Comparison of ENCODE assay signal across 8 cellular contexts in the genomic region with DNA sequence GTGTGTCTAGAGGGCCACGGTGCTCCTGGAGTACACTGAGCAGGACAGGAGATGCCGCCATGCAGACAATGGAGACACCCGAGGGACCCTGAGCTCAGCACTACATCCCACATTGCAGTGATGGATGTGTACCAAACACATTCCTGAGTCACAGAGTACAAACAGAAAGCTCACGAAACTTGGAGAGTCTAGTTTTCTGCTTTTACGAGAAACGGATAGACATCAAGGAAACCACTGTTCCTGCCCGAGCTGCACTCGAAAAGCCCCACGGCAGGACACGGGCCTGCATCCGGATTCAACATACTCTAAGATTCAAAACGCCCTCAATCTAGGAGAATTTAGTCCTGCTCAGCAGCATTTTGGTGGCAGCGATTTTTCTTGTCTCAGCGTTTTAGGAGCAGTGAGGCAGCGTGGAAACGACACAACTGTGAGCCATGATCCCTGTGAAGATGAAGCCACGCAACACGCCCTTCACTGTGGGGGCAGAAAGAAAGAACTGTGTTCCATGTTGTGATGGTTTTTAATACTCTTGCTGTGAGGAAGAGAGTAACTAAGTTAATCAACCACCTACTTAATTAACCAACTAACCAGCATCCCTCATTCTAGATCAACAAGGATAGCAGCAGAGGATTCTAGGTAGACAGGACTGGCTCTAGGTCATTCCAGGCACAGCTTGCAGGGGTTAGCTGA. TPM values are rescaled to one million over a fixed set of nuclear protein-coding genes. Genes with fewer than 3 reads are reported as not detected.
DNase-seq lines count a peak whose midpoint lies in the region; ATAC-seq and TF ChIP-seq lines count a peak whose summit lies in the region.

No MANE protein-coding gene starts in this region.

- no peaks in the 10 kb centered on the region for H4K20me1 ChIP-seq in GM23338 (replicated peaks; ENCODE audit: insufficient read depth)

- no peak overlapping the region for H2AFZ ChIP-seq in GM23338

- H3K79me2 ChIP-seq in GM23338 (replicated peaks; ENCODE audit: insufficient read depth) = peaks cover 65% of the 10 kb centered on the region

- H3K9me2 ChIP-seq in GM23338 (ENCODE audit: insufficient read depth) = no peaks in the 10 kb centered on the region

- no peaks in the 10 kb centered on the region for H3K9me3 Mint-ChIP-seq in GM23338

- H3F3A ChIP-seq in GM23338 (replicated peaks; ENCODE audit: low read depth) = peaks cover 4% of the 10 kb centered on the region; the same call in 1 of the 2 replicates

- H3K27me3 Mint-ChIP-seq in GM23338 (ENCODE audit: insufficient read depth, low read depth, poor library complexity) = peaks cover 40% of the 10 kb centered on the region

- DNase-seq in Daoy (ENCODE audit: low read depth) (peak; percentile 82), fibroblast of the aortic adventitia (ENCODE audit: low read depth) (peak; percentile 82), GM23338 (ENCODE audit: low spot score) (no peak), NCI-H2227 treated with DMSO at 0.1 percent for 48 hours (lab: John Stamatoyannopoulos, UW) (no peak)
- no peak for DNase-seq in activated naive CD4-positive, alpha-beta T cell (lab: John Stamatoyannopoulos, UW)

- peaks cover 60% of the 10 kb centered on the region for H3K4me1 Mint-ChIP-seq in GM23338

- peaks cover 12% of the 10 kb centered on the region for H3K36me3 Mint-ChIP-seq in GM23338 (ENCODE audit: low read depth)

- no peak overlapping the region for H3K4me3 Mint-ChIP-seq in GM23338

- no peak overlapping the region for H3K4me2 ChIP-seq in GM23338

- H3K36me3 ChIP-seq in GM23338 (ENCODE audit: insufficient read depth) = no peaks in the 10 kb centered on the region

- TF ChIP-seq CTCF in fibroblast of the aortic adventitia (IDR thresholded peaks at IDR 0.05; ENCODE audit: insufficient read depth, low read length) = no peak
- TF ChIP-seq CTCF in GM23338 (conservative IDR thresholded peaks at IDR 0.05; ENCODE audit: low read depth in 2 of 2) = no peak

- H3K4me1 ChIP-seq in GM23338 (ENCODE audit: insufficient read depth) = peaks cover 55% of the 10 kb centered on the region

- peak overlapping the region; percentile 93 for H3K4me3 ChIP-seq in fibroblast of the aortic adventitia (ENCODE audit: low read depth, low read length)
- no peak overlapping the region for H3K4me3 ChIP-seq in skin epidermis
- H3K4me3 ChIP-seq in GM23338 = no peak overlapping the region

- peaks cover 15% of the 10 kb centered on the region for H3K27me3 ChIP-seq in GM23338 (ENCODE audit: insufficient read depth)

- H3K27ac ChIP-seq in skin epidermis (peak overlapping the region in 19 of 21 experiments; percentile 22 to 97 (median 69)), GM23338 (ENCODE audit: low read depth) (no peak overlapping the region)

- no peak overlapping the region for H3K27ac Mint-ChIP-seq in GM23338

- ATAC-seq in SK-N-SH treated with all-trans-retinoic acid at 6 μM for 48 hours (no peak), GM23338 (no peak), HG03439 (IDR thresholded peaks at IDR 0.05; ENCODE audit: unreplicated experiment) (no peak)

TF ChIP-seq in SK-N-SH treated with all-trans-retinoic acid at 6 μM for 48 hours, 23 proteins besides CTCF, POLR2A, EP300 and RAD21:
- TF ChIP-seq, protein P1, sequence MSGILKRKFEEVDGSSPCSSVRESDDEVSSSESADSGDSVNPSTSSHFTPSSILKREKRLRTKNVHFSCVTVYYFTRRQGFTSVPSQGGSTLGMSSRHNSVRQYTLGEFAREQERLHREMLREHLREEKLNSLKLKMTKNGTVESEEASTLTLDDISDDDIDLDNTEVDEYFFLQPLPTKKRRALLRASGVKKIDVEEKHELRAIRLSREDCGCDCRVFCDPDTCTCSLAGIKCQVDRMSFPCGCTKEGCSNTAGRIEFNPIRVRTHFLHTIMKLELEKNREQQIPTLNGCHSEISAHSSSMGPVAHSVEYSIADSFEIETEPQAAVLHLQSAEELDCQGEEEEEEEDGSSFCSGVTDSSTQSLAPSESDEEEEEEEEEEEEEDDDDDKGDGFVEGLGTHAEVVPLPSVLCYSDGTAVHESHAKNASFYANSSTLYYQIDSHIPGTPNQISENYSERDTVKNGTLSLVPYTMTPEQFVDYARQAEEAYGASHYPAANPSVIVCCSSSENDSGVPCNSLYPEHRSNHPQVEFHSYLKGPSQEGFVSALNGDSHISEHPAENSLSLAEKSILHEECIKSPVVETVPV (CRISPR knock-in tag; IDR thresholded peaks at IDR 0.05) = no peak
- TF ChIP-seq, protein P2, sequence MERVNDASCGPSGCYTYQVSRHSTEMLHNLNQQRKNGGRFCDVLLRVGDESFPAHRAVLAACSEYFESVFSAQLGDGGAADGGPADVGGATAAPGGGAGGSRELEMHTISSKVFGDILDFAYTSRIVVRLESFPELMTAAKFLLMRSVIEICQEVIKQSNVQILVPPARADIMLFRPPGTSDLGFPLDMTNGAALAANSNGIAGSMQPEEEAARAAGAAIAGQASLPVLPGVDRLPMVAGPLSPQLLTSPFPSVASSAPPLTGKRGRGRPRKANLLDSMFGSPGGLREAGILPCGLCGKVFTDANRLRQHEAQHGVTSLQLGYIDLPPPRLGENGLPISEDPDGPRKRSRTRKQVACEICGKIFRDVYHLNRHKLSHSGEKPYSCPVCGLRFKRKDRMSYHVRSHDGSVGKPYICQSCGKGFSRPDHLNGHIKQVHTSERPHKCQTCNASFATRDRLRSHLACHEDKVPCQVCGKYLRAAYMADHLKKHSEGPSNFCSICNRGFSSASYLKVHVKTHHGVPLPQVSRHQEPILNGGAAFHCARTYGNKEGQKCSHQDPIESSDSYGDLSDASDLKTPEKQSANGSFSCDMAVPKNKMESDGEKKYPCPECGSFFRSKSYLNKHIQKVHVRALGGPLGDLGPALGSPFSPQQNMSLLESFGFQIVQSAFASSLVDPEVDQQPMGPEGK (CRISPR knock-in tag; IDR thresholded peaks at IDR 0.05; ENCODE audit: borderline replicate concordance) = 0 out of 2 replicates have a peak, but pooled peaks have one; percentile 14

TF ChIP-seq in GM23338, 12 proteins besides CTCF, POLR2A, EP300 and RAD21:
- no peak for TF ChIP-seq STAT1 (IDR thresholded peaks at IDR 0.05; ENCODE audit: unreplicated experiment)
- TF ChIP-seq JUNB (IDR thresholded peaks at IDR 0.05; ENCODE audit: unreplicated experiment) = no peak
- TF ChIP-seq ZNF331 (CRISPR knock-in tag; IDR thresholded peaks at IDR 0.05; ENCODE audit: low read depth) = no peak
- TF ChIP-seq, protein P3, sequence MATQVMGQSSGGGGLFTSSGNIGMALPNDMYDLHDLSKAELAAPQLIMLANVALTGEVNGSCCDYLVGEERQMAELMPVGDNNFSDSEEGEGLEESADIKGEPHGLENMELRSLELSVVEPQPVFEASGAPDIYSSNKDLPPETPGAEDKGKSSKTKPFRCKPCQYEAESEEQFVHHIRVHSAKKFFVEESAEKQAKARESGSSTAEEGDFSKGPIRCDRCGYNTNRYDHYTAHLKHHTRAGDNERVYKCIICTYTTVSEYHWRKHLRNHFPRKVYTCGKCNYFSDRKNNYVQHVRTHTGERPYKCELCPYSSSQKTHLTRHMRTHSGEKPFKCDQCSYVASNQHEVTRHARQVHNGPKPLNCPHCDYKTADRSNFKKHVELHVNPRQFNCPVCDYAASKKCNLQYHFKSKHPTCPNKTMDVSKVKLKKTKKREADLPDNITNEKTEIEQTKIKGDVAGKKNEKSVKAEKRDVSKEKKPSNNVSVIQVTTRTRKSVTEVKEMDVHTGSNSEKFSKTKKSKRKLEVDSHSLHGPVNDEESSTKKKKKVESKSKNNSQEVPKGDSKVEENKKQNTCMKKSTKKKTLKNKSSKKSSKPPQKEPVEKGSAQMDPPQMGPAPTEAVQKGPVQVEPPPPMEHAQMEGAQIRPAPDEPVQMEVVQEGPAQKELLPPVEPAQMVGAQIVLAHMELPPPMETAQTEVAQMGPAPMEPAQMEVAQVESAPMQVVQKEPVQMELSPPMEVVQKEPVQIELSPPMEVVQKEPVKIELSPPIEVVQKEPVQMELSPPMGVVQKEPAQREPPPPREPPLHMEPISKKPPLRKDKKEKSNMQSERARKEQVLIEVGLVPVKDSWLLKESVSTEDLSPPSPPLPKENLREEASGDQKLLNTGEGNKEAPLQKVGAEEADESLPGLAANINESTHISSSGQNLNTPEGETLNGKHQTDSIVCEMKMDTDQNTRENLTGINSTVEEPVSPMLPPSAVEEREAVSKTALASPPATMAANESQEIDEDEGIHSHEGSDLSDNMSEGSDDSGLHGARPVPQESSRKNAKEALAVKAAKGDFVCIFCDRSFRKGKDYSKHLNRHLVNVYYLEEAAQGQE (IDR thresholded peaks at IDR 0.05; ENCODE audit: unreplicated experiment) = no peak
- TF ChIP-seq, protein P4, sequence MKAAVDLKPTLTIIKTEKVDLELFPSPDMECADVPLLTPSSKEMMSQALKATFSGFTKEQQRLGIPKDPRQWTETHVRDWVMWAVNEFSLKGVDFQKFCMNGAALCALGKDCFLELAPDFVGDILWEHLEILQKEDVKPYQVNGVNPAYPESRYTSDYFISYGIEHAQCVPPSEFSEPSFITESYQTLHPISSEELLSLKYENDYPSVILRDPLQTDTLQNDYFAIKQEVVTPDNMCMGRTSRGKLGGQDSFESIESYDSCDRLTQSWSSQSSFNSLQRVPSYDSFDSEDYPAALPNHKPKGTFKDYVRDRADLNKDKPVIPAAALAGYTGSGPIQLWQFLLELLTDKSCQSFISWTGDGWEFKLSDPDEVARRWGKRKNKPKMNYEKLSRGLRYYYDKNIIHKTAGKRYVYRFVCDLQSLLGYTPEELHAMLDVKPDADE (IDR thresholded peaks at IDR 0.05) = no peak
- TF ChIP-seq POLR2AphosphoS5 (IDR thresholded peaks at IDR 0.05; ENCODE audit: low read depth) = no peak
- no peak for TF ChIP-seq EZH2phosphoT487 (IDR thresholded peaks at IDR 0.05; ENCODE audit: unreplicated experiment)
- TF ChIP-seq ZNF114 (CRISPR knock-in tag; IDR thresholded peaks at IDR 0.05) = no peak
- no peak for TF ChIP-seq NANOG (IDR thresholded peaks at IDR 0.05; ENCODE audit: borderline replicate concordance)
- TF ChIP-seq CREB1 (CRISPR knock-in tag; IDR thresholded peaks at IDR 0.05; ENCODE audit: low read depth) = no peak

RNA-seq across cellular contexts. Expression of a gene that starts 3.2 kb away (rescaled TPM):
- total RNA-seq in Daoy (2014; rRNA removed; shearing (Covaris generic)) = 58.3 and 58.4 TPM in 2 replicates
- 7.1 and 28.3 TPM in 2 replicates for total RNA-seq in fibroblast of the aortic adventitia (ENCODE audit: low replicate concordance)
- total RNA-seq in GM23338 (2014; rRNA removed; shearing (Covaris generic)) = 20.6 and 28.7 TPM in 2 replicates
- 6.2 TPM in 2 replicates for polyA plus RNA-seq in GM23338 (2016; fragmentation: Nextera tagmentation; extraction: Ambion mirVana)

Comparison
In these comparisons a context has a peak if more than half of its experiments do, and no peak if none do; other contexts are left out.
1. DNase-seq: peak in Daoy (single experiment) and fibroblast of the aortic adventitia (single experiment); none in GM23338 (single experiment), NCI-H2227 treated with DMSO at 0.1 percent for 48 hours (single experiment) and activated naive CD4-positive, alpha-beta T cell (0 of 4).